In genomic region chr20:1267161-1267560, GRCh38 we compare ENCODE assay signal across 9 cellular contexts. TPM values are rescaled to one million over a fixed set of nuclear protein-coding genes. Genes with fewer than 3 reads are reported as not detected.
DNase-seq lines count a peak whose midpoint lies in the region; ATAC-seq and TF ChIP-seq lines count a peak whose summit lies in the region.
"Had no signal": no experiment of that assay in that cellular context is flagged by ENCODE, and none has a peak within 500 bp of the region (broad histone marks: within the 10 kb centered on the region; RNA-seq: fewer than 3 reads in every experiment).

No MANE protein-coding gene starts in this region.

- no peaks in the 10 kb centered on the region for H3K9me3 Mint-ChIP-seq in H9

- H2BK12ac ChIP-seq in H9 (ENCODE audit: insufficient read length, low read depth, low read length), result no peak overlapping the region

- H2AFZ ChIP-seq in H9 (ENCODE audit: low read length), result no peak overlapping the region

- POLR2A ChIA-PET in AG04450 (lab: Yijun Ruan, JAX), result interaction anchor here (1.1 kb wide), 1 partner anchor 199 kb away, joined by 3 read pairs; the partner anchor contains the start of gene NSFL1C

- CTCF ChIA-PET in AG04450 (lab: Charles Lee), result interaction anchor here (0.7 to 1.7 kb wide), 2 partner anchors 31 to 201 kb away, joined by 5 read pairs; no protein-coding TSS in a partner anchor

- H3K36me3 ChIP-seq in muscle layer of colon (ENCODE audit: insufficient read depth, low read length), result no peaks in the 10 kb centered on the region
- H3K36me3 ChIP-seq: adrenal gland had no signal

- no peak overlapping the region for H2BK20ac ChIP-seq in H9 (ENCODE audit: low read depth, low read length, poor library complexity, severe bottlenecking)

- no peak overlapping the region for H3K27ac ChIP-seq in AG04450 (ENCODE audit: low read depth, low read length)
- H3K27ac ChIP-seq in H9 (ENCODE audit: insufficient read length, low read depth, low read length), result no peak overlapping the region
- no peak overlapping the region for H3K27ac ChIP-seq in muscle layer of colon (ENCODE audit: low read depth, low read length)

- H3K27me3 Mint-ChIP-seq in H9 (ENCODE audit: low read depth), result peaks cover 23% of the 10 kb centered on the region

- no peak overlapping the region for H2BK5ac ChIP-seq in H9 (ENCODE audit: insufficient read length, low read length)

- no peaks in the 10 kb centered on the region for H3K36me3 Mint-ChIP-seq in H9 (ENCODE audit: insufficient read depth in 1 of 3, low read depth in 3 of 3)

- no peak overlapping the region for H3K56ac ChIP-seq in H9 (ENCODE audit: insufficient read length, low read depth, low read length)

- H3K4me3 Mint-ChIP-seq in H9, result peak overlapping the region; percentile 71 to 87

- peaks cover 16 to 27% of the 10 kb centered on the region in 2 experiments for H3K4me1 Mint-ChIP-seq in H9

- WGBS in H9 (ENCODE audit: extremely low coverage, insufficient read length, low lambda C conversion rate), result no CpG with 5 or more reads among the region's 8 CpGs

- H2AK5ac ChIP-seq in H9 (ENCODE audit: insufficient read length, low read length), result no peak overlapping the region

- H3K79me1 ChIP-seq in H9 (ENCODE audit: insufficient read depth, low read depth, low read length, poor library complexity, severe bottlenecking), result no peaks in the 10 kb centered on the region

- peak overlapping the region; percentile 43 for H3K4me2 ChIP-seq in H9 (ENCODE audit: insufficient read depth, insufficient read length, low read length)

- no peak overlapping the region for H4K91ac ChIP-seq in H9 (ENCODE audit: insufficient read length, low read depth, low read length)

- no peaks in the 10 kb centered on the region for H3K23me2 ChIP-seq in H9 (ENCODE audit: insufficient read length, low read depth, low read length, poor library complexity, severe bottlenecking)

- no peak overlapping the region for H4K8ac ChIP-seq in H9 (replicated peaks; ENCODE audit: insufficient read length, low read depth, low read length)

- peak overlapping the region; percentile 70 for H3K4me3 ChIP-seq in AG04450 (ENCODE audit: low read depth, low read length)
- peak overlapping the region; percentile 64 to 76 for H3K4me3 ChIP-seq in cardiac fibroblast (replicated peaks in 1 of 2; ENCODE audit: low read depth in 2 of 2, low read length in 2 of 2)
- peak overlapping the region in 1 of 2 donors; percentile 61 for H3K4me3 ChIP-seq in muscle layer of colon (ENCODE audit: low read depth in 1 of 2, low read length in 2 of 2)

- no peaks in the 10 kb centered on the region for H4K20me1 ChIP-seq in H9 (ENCODE audit: control insufficient read depth, insufficient read depth, insufficient read length)

- H3K9ac ChIP-seq in H9 (ENCODE audit: extremely low read depth, insufficient read length, low read length) (no peak overlapping the region), muscle layer of colon (ENCODE audit: low read length) (peak overlapping the region; percentile 22)

- no peaks in the 10 kb centered on the region for H3K4me1 ChIP-seq in H9 (ENCODE audit: insufficient read depth, low read length)
- peaks cover 15% of the 10 kb centered on the region for H3K4me1 ChIP-seq in muscle layer of colon (ENCODE audit: insufficient read depth, low read length)

- H2BK120ac ChIP-seq in H9 (ENCODE audit: low read depth, low read length, poor library complexity, severe bottlenecking), result no peak overlapping the region

- DNase-seq in AG04450 (ENCODE audit: low read depth, low spot score) (no peak), H9 (no peak), cardiac fibroblast (ENCODE audit: low read depth in 2 of 2) (no peak), DMS153 treated with DMSO at 0.1 percent for 48 hours (lab: John Stamatoyannopoulos, UW; ENCODE audit: unreplicated experiment) (no peak), AG20443 (ENCODE audit: low spot score) (no peak)
- DNase-seq in stimulated activated CD4-positive, alpha-beta T cell treated with anti-CD3 and anti-CD28 coated beads, Interleukin-2, amount 100 ng/mL, for 24 hours, result no peak

- H3K18ac ChIP-seq in H9 (ENCODE audit: insufficient read length, low read depth, low read length), result no peak overlapping the region

- H3K27me3 ChIP-seq in AG04450 (ENCODE audit: control insufficient read depth, insufficient read depth, low read length) (no peaks in the 10 kb centered on the region), H9 (ENCODE audit: insufficient read depth, low read length) (no peaks in the 10 kb centered on the region), muscle layer of colon (ENCODE audit: control insufficient read depth in 1 of 2, insufficient read depth in 2 of 2, low read length in 2 of 2) (no peaks in the 10 kb centered on the region)

- H3T11ph ChIP-seq in H9 (ENCODE audit: low read length), result no peak overlapping the region

- no peak overlapping the region for H3K14ac ChIP-seq in H9 (ENCODE audit: insufficient read depth, low read length)

- no peak for ATAC-seq in GM19463 (IDR thresholded peaks at IDR 0.05; ENCODE audit: unreplicated experiment)

- no peak overlapping the region for H3K23ac ChIP-seq in H9 (ENCODE audit: insufficient read length, low read depth, low read length)

- H3K9me3 ChIP-seq in AG04450 (ENCODE audit: control insufficient read depth, insufficient read depth, low read length) (0 out of 2 replicates have a peak, but pooled peaks cover 3% of the 10 kb centered on the region), H9 (ENCODE audit: control insufficient read depth, low read depth, low read length) (no peaks in the 10 kb centered on the region), muscle layer of colon (ENCODE audit: low read length) (no peaks in the 10 kb centered on the region)
- H3K9me3 ChIP-seq: adrenal gland had no signal

- no peaks in the 10 kb centered on the region for H3K79me2 ChIP-seq in H9 (ENCODE audit: insufficient read depth, low read length)

- no peak for TF ChIP-seq CTCF in AG04450 (IDR thresholded peaks at IDR 0.05; ENCODE audit: low read depth, low read length)
- no peak for TF ChIP-seq CTCF in H9 (conservative IDR thresholded peaks at IDR 0.05)
- no peak for TF ChIP-seq CTCF in cardiac fibroblast (IDR thresholded peaks at IDR 0.05; ENCODE audit: low read depth, low read length)

- H3K4ac ChIP-seq in H9 (ENCODE audit: low read depth, low read length), result no peak overlapping the region

- H2BK15ac ChIP-seq in H9 (ENCODE audit: low read depth, low read length), result no peak overlapping the region

- H3K27ac Mint-ChIP-seq in H9, result peak overlapping the region in 1 of 3 experiments; percentile 74; a peak in 2 of 7 replicates

- H4K5ac ChIP-seq in H9 (ENCODE audit: insufficient read length, low read depth, low read length), result no peak overlapping the region

RNA-seq across cellular contexts. Expression of gene SNPH, which starts 1.1 kb away (rescaled TPM):
- 1.5 and 2.6 TPM in 2 replicates for polyA plus RNA-seq in AG04450 (2011; rRNA removed)
- polyA minus RNA-seq in AG04450 (2011; rRNA and poly(A)+ RNA removed), result 2.0 and 3.5 TPM in 2 replicates
- 1.8 TPM in 2 replicates for total RNA-seq in H9 (2021)

RNA-seq across cellular contexts. Expression of gene RAD21L1, which starts 41.3 kb away (rescaled TPM):
- polyA plus RNA-seq in AG04450 (2011; rRNA removed), result 0.04 and 0.05 TPM in 2 replicates
- polyA minus RNA-seq in AG04450 (2011; rRNA and poly(A)+ RNA removed), result not detected in 2 replicates
- total RNA-seq in H9 (2021), result not detected in 2 replicates
- total RNA-seq: adrenal gland had no signal
